Comparison of ENCODE assay signal across 13 cellular contexts in the genomic region with DNA sequence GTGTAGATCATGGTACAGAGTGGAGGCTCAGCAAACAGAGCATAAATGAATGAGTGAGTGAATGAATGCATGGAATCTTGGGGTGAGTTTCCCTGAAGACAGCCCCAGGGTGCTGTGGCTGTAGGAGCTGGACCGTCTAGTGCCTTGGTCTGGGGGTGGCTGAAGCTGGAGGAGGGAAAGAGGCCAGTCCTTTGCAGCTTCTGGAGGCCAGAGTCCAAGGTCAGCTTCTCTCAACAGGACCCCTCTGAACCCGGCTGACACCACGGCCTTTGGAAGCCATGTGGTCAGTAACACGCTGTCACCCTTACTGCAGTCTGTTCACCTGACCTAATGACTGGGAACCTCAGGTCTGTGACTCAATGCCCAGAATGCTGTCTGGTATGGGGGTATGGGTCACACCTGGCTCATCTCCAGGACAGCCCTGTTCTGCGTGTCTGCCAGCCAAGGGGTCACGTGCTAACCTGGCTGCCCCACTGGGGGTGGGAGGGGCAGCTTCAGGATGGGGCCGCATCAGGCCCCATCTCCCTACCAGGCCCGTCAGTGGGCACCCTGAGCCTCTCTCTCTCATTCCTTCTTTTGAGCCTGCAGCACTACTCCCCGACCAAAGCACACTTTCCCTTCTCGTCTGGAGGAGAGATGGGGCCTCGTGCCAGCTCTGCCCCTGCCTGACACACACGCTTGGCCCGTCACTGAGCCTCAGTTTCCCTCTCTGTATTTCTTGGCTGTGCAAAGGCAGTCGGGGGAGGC. TPM values are rescaled to one million over a fixed set of nuclear protein-coding genes. Genes with fewer than 3 reads are reported as not detected.
DNase-seq lines count a peak whose midpoint lies in the region; FAIRE-seq and TF ChIP-seq lines count a peak whose summit lies in the region.
"Had no signal": no experiment of that assay in that cellular context is flagged by ENCODE, and none has a peak within 500 bp of the region (broad histone marks: within the 10 kb centered on the region; RNA-seq: fewer than 3 reads in every experiment).

No MANE protein-coding gene starts in this region.

- no peak for FAIRE-seq in H1 (lab: Jason Lieb, UNC)
- FAIRE-seq in GM19239 (lab: Jason Lieb, UNC) = no peak
- FAIRE-seq: islet of Langerhans had no signal

- 89% methylated on average over 11 of the region's 14 CpGs; no CpG with 5 or more reads in 1 of the 2 experiments for WGBS in H1 (ENCODE audit: extremely low coverage in 1 of 2, insufficient coverage in 1 of 2, insufficient read length in 1 of 2, insufficient replicate concordance in 2 of 2, low coverage in 1 of 2, low lambda C conversion rate in 2 of 2, missing lambda C conversion rate in 1 of 2), 2 experiments
- 79% methylated on average over 14 of the region's 14 CpGs for WGBS in prostate gland

- H3K36me3 ChIP-seq in MG63 (no peaks in the 10 kb centered on the region), H1 (ENCODE audit: control insufficient read depth in 2 of 4, insufficient read depth in 4 of 4, low read length in 3 of 4) (no peaks in the 10 kb centered on the region), prostate gland (no peaks in the 10 kb centered on the region)

- H3K14ac ChIP-seq in H1 (ENCODE audit: insufficient read length) = no peak overlapping the region

- no peaks in the 10 kb centered on the region for H3K79me1 ChIP-seq in H1 (ENCODE audit: low read depth, low read length)

- H3K27me3 ChIP-seq in MG63 = no peaks in the 10 kb centered on the region
- H3K27me3 ChIP-seq in H1 (replicated peaks in 1 of 4; ENCODE audit: control insufficient read depth in 3 of 4, extremely low read depth in 1 of 4, insufficient read depth in 3 of 4, low read length in 3 of 4) = no peaks in the 10 kb centered on the region
- no peaks in the 10 kb centered on the region for H3K27me3 ChIP-seq in prostate gland (replicated peaks; ENCODE audit: insufficient read depth)
- H3K27me3 ChIP-seq: testis had no signal

- no peak overlapping the region for H3K4ac ChIP-seq in H1 (replicated peaks; ENCODE audit: insufficient read length, low read depth, low read length)

- 0 out of 2 replicates have a peak overlapping the region, but pooled peaks have one; percentile 13 for H2BK15ac ChIP-seq in H1 (ENCODE audit: low read length)

- CTCF ChIA-PET in H1 (lab: Charles Lee; ENCODE audit: partially characterized antibody) = interaction anchor here (0.6 to 1.7 kb wide), 5 partner anchors 9 to 120 kb away, joined by 3 to 5 read pairs (median 3); no protein-coding TSS in a partner anchor

- no peak overlapping the region for H4K5ac ChIP-seq in H1 (ENCODE audit: insufficient read length, low read depth, low read length)

- no peak for TF ChIP-seq CTCF in H1 (IDR thresholded peaks at IDR 0.05; ENCODE audit: control extremely low read depth in 1 of 3, insufficient read depth in 1 of 3, low read depth in 1 of 3, low read length in 3 of 3)
- TF ChIP-seq CTCF in prostate gland (IDR thresholded peaks at IDR 0.05) = no peak

- H3K18ac ChIP-seq in H1 (ENCODE audit: extremely low read depth, low read length) = no peak overlapping the region

- H4K8ac ChIP-seq in H1 (ENCODE audit: extremely low read depth, insufficient read depth, low read length) = no peak overlapping the region

- no peak overlapping the region for H3K56ac ChIP-seq in H1 (replicated peaks; ENCODE audit: insufficient read length, low read depth, low read length)

- no peak overlapping the region for H2BK120ac ChIP-seq in H1 (replicated peaks; ENCODE audit: low read depth, low read length)

- H2BK5ac ChIP-seq in H1 (ENCODE audit: low read depth, low read length) = no peak overlapping the region

- POLR2A ChIA-PET in H1 (lab: Charles Lee; ENCODE audit: partially characterized antibody) = interaction anchor here (0.7 to 2.0 kb wide), 4 partner anchors 12 to 93 kb away, joined by 3 to 5 read pairs (median 4); partner anchors contain the start of gene CHKA

- no peak overlapping the region for H2BK20ac ChIP-seq in H1 (ENCODE audit: low read length)

- H3K9me3 ChIP-seq in MG63 (no peaks in the 10 kb centered on the region), H1 (ENCODE audit: insufficient read depth in 2 of 2, low read depth in 1 of 2, low read length in 1 of 2) (no peaks in the 10 kb centered on the region), prostate gland (no peaks in the 10 kb centered on the region)
- H3K9me3 ChIP-seq: testis had no signal

- H3K4me3 ChIP-seq in MG63 = no peak overlapping the region
- no peak overlapping the region for H3K4me3 ChIP-seq in H1 (ENCODE audit: extremely low read depth in 1 of 4, insufficient read depth in 2 of 4, low read depth in 3 of 4, low read length in 4 of 4)
- no peak overlapping the region for H3K4me3 ChIP-seq in prostate gland
- H3K4me3 ChIP-seq: testis had no signal

- no peak overlapping the region for H3K27ac ChIP-seq in H1 (ENCODE audit: low read depth, low read length)
- H3K27ac ChIP-seq in prostate gland = peak overlapping the region; percentile 86 to 87
- H3K27ac ChIP-seq: testis had no signal

- no peaks in the 10 kb centered on the region for H3K4me1 ChIP-seq in H1 (replicated peaks in 1 of 4; ENCODE audit: control insufficient read depth in 3 of 4, insufficient read depth in 4 of 4, low read length in 3 of 4)
- peaks cover 25% of the 10 kb centered on the region for H3K4me1 ChIP-seq in prostate gland (replicated peaks)

- TF ChIP-seq POLR2A in H1 (IDR thresholded peaks at IDR 0.05; ENCODE audit: control extremely low read depth in 1 of 2, low read depth in 2 of 2, low read length in 2 of 2) (no peak), prostate gland (IDR thresholded peaks at IDR 0.05) (no peak)

- no peaks in the 10 kb centered on the region for H3K79me2 ChIP-seq in H1 (ENCODE audit: control insufficient read depth in 1 of 2, insufficient read depth in 2 of 2, low read length in 2 of 2)

- no peak for TF ChIP-seq EP300 in H1 (IDR thresholded peaks at IDR 0.05; ENCODE audit: borderline replicate concordance in 1 of 2, low read depth in 2 of 2, low read length in 2 of 2)

- no peak overlapping the region for H2BK12ac ChIP-seq in H1 (ENCODE audit: low read depth, low read length)

- DNase-seq in EH (ENCODE audit: low read depth) (peak; percentile 8), MG63 (peak; percentile 28), H1 (ENCODE audit: low read depth in 1 of 2, low spot score in 2 of 2) (no peak), prostate gland (ENCODE audit: low spot score) (no peak), occipital lobe (lab: John Stamatoyannopoulos, UW) (no peak), T1000 (lab: John Stamatoyannopoulos, UW) (no peak), GM19239 (ENCODE audit: insufficient read length, low spot score) (no peak)
- DNase-seq: activated B cell treated with CpG ODN at 0.5 μM for 24 hours; central memory CD4-positive, alpha-beta T cell; NCI-H1417; SW 1271 had no signal

- H4K20me1 ChIP-seq in H1 (replicated peaks in 1 of 2; ENCODE audit: control insufficient read depth in 1 of 2, insufficient read depth in 2 of 2, low read length in 2 of 2) = no peaks in the 10 kb centered on the region

- intact Hi-C loops in prostate gland (cut with DNase I) = no loop called here

- H3K23me2 ChIP-seq in H1 (ENCODE audit: low read depth, low read length) = no peaks in the 10 kb centered on the region

- no peak overlapping the region for H3K9ac ChIP-seq in H1 (replicated peaks in 1 of 4; ENCODE audit: extremely low read depth in 1 of 4, low read depth in 3 of 4, low read length in 3 of 4)

- no peak for TF ChIP-seq RAD21 in H1 (IDR thresholded peaks at IDR 0.05 in 1 of 2, conservative IDR thresholded peaks at IDR 0.05 in 1 of 2; ENCODE audit: low read depth in 2 of 2, low read length in 2 of 2)

- H2AFZ ChIP-seq in H1 (ENCODE audit: low read length) = no peak overlapping the region; the same call in 1 of the 2 replicates

- H4K91ac ChIP-seq in H1 (replicated peaks; ENCODE audit: insufficient read length, low read length) = no peak overlapping the region

- no peak overlapping the region for H2AK5ac ChIP-seq in H1 (ENCODE audit: low read depth, low read length)

- no peak overlapping the region for H3K4me2 ChIP-seq in H1 (ENCODE audit: insufficient read depth in 1 of 2, low read depth in 2 of 2, low read length in 2 of 2)

- no peak overlapping the region for H3K23ac ChIP-seq in H1 (ENCODE audit: insufficient read length)

TF ChIP-seq in H1, 55 proteins besides CTCF, POLR2A, EP300 and RAD21 (continues in another document):
- TF ChIP-seq MAFK (IDR thresholded peaks at IDR 0.05; ENCODE audit: low read depth, low read length) = no peak
- no peak for TF ChIP-seq FOSL1 (IDR thresholded peaks at IDR 0.05; ENCODE audit: insufficient read depth, low read depth, low read length)
- TF ChIP-seq, protein P1, sequence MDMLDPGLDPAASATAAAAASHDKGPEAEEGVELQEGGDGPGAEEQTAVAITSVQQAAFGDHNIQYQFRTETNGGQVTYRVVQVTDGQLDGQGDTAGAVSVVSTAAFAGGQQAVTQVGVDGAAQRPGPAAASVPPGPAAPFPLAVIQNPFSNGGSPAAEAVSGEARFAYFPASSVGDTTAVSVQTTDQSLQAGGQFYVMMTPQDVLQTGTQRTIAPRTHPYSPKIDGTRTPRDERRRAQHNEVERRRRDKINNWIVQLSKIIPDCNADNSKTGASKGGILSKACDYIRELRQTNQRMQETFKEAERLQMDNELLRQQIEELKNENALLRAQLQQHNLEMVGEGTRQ (IDR thresholded peaks at IDR 0.05; ENCODE audit: low read length) = no peak
- TF ChIP-seq ATF3 (IDR thresholded peaks at IDR 0.05; ENCODE audit: insufficient read depth, low read depth, low read length) = no peak
- no peak for TF ChIP-seq RBBP5 (IDR thresholded peaks at IDR 0.05; ENCODE audit: borderline replicate concordance, low read depth, low read length)
- no peak for TF ChIP-seq TAF1 (IDR thresholded peaks at IDR 0.05; ENCODE audit: low read depth, low read length)
- no peak for TF ChIP-seq TEAD4 (IDR thresholded peaks at IDR 0.05; ENCODE audit: low read depth, low read length)
- TF ChIP-seq EGR1 (IDR thresholded peaks at IDR 0.05; ENCODE audit: borderline replicate concordance, low read depth, low read length) = no peak

RNA-seq across cellular contexts. Expression of gene CHKA, which starts 24.1 kb away (rescaled TPM):
- 6.8 and 12.9 TPM in 2 replicates for total RNA-seq in MG63 (2014; rRNA removed; shearing (Covaris generic); ENCODE audit: low replicate concordance)
- total RNA-seq in H1 (2021; fragmentation: NEBNext Ultra II Directional; extraction: Animal tissue kit (Norgen Biotek cat#: 25700)) = 86.6 and 88.6 TPM in 2 replicates
- 56.1 and 61.2 TPM in 2 replicates for polyA plus RNA-seq in H1 (2011; rRNA removed)
- polyA plus RNA-seq in H1 (2011; cell fraction: cytosol; rRNA removed) = 62.7 TPM
- polyA plus RNA-seq in H1 (2011; cell fraction: nucleus; rRNA removed) = 96.7 TPM
- 56.0 to 72.8 TPM (median 59.6 TPM) in 4 replicates for polyA plus RNA-seq in H1 (2012, experiment 1 of 2)
- polyA plus RNA-seq in H1 (2012, experiment 2 of 2) = 46.0 TPM
- 42.8 TPM for polyA plus RNA-seq in H1 (2013, experiment 1 of 2)
- 38.7 TPM for polyA plus RNA-seq in H1 (2013, experiment 2 of 2)
- polyA minus RNA-seq in H1 (2011; rRNA and poly(A)+ RNA removed) = 65.2 and 77.4 TPM in 2 replicates
- polyA minus RNA-seq in H1 (2011; cell fraction: cytosol; rRNA and poly(A)+ RNA removed) = 39.8 TPM
- polyA minus RNA-seq in H1 (2011; cell fraction: nucleus; rRNA and poly(A)+ RNA removed) = 69.2 TPM
- total RNA-seq in prostate gland = 10 to 100 TPM; 88.6 to 93.4 TPM
- total RNA-seq in occipital lobe = 32.8 TPM

Comparison
In these comparisons a context has a peak if more than half of its experiments do, and no peak if none do; other contexts are left out.
1. DNase-seq: peak in EH (single experiment) and MG63 (single experiment); none in H1 (0 of 2), prostate gland (single experiment), occipital lobe (single experiment), T1000 (single experiment) and GM19239 (single experiment).